ENCODE assay signal across 22 cellular contexts in genomic region chr16:75445298-75445697, GRCh38. TPM values are rescaled to one million over a fixed set of nuclear protein-coding genes. Genes with fewer than 3 reads are reported as not detected.
"Had no signal": no experiment of that assay in that cellular context is flagged by ENCODE, and none has a peak within 500 bp of the region (broad histone marks: within the 10 kb centered on the region; RNA-seq: fewer than 3 reads in every experiment).

No MANE protein-coding gene starts in this region.

- ATAC-seq: gastrocnemius medialis; left lobe of liver; natural killer cell; stimulated activated naive B cell treated with anti-CD40 and anti-IgM and Interleukin-4, amounts not matched to agents 10 μg/mL and 1 μg/mL and 100 μg/mL, for 72 hours; stimulated activated naive CD8-positive, alpha-beta T cell treated with anti-CD3 and anti-CD28 coated beads, Interleukin-15, amount 100 ng/mL, for 72 hours had no signal

- H3K4me3 Mint-ChIP-seq: natural killer cell; neural crest cell; stimulated activated naive B cell treated with anti-CD40 and anti-IgM and Interleukin-4, amounts not matched to agents 10 μg/mL and 1 μg/mL and 100 μg/mL, for 72 hours; stimulated activated naive CD8-positive, alpha-beta T cell treated with anti-CD3 and anti-CD28 coated beads, Interleukin-15, amount 100 ng/mL, for 72 hours had no signal

- H3K9me3 Mint-ChIP-seq: natural killer cell; neural crest cell; stimulated activated naive B cell treated with anti-CD40 and anti-IgM and Interleukin-4, amounts not matched to agents 10 μg/mL and 1 μg/mL and 100 μg/mL, for 72 hours; stimulated activated naive CD8-positive, alpha-beta T cell treated with anti-CD3 and anti-CD28 coated beads, Interleukin-15, amount 100 ng/mL, for 72 hours had no signal

- H3K4me3 ChIP-seq: coronary artery, gastrocnemius medialis, heart right ventricle, sigmoid colon, skin epidermis, testis, transverse colon had no signal

- H3K27me3 ChIP-seq: gastrocnemius medialis, heart right ventricle, sigmoid colon, testis, transverse colon had no signal

- H3K27me3 Mint-ChIP-seq: stimulated activated naive B cell treated with anti-CD40 and anti-IgM and Interleukin-4, amounts not matched to agents 10 μg/mL and 1 μg/mL and 100 μg/mL, for 72 hours; stimulated activated naive CD8-positive, alpha-beta T cell treated with anti-CD3 and anti-CD28 coated beads, Interleukin-15, amount 100 ng/mL, for 72 hours had no signal

- H3K36me3 Mint-ChIP-seq: natural killer cell had no signal

- FAIRE-seq: islet of Langerhans, urothelium cell line had no signal

- DNase-seq: effector CD8-positive, alpha-beta T cell; gastrocnemius medialis; heart right ventricle; hypothalamus; kidney glomerular epithelial cell; mammary epithelial cell; natural killer cell; posterior cingulate gyrus; sigmoid colon; stimulated activated CD4-positive, alpha-beta T cell treated with anti-CD3 and anti-CD28 coated beads, Interleukin-2, amount 100 ng/mL, for 24 hours; stimulated activated CD4-positive, alpha-beta T cell treated with anti-CD3 and anti-CD28 coated beads, Interleukin-4, amount 100 ng/mL, for 4 hours; stimulated activated naive B cell treated with anti-CD40 and anti-IgM and Interleukin-4, amounts not matched to agents 10 μg/mL and 1 μg/mL and 100 μg/mL, for 72 hours; stimulated activated naive CD8-positive, alpha-beta T cell treated with anti-CD3 and anti-CD28 coated beads, Interleukin-15, amount 100 ng/mL, for 72 hours; testis; transverse colon had no signal

- H3K27ac ChIP-seq: gastrocnemius medialis, sigmoid colon, skin epidermis, testis, transverse colon had no signal

- H3K27ac Mint-ChIP-seq: natural killer cell; stimulated activated naive B cell treated with anti-CD40 and anti-IgM and Interleukin-4, amounts not matched to agents 10 μg/mL and 1 μg/mL and 100 μg/mL, for 72 hours; stimulated activated naive CD8-positive, alpha-beta T cell treated with anti-CD3 and anti-CD28 coated beads, Interleukin-15, amount 100 ng/mL, for 72 hours had no signal

- H3K4me1 Mint-ChIP-seq: natural killer cell; neural crest cell; stimulated activated naive B cell treated with anti-CD40 and anti-IgM and Interleukin-4, amounts not matched to agents 10 μg/mL and 1 μg/mL and 100 μg/mL, for 72 hours; stimulated activated naive CD8-positive, alpha-beta T cell treated with anti-CD3 and anti-CD28 coated beads, Interleukin-15, amount 100 ng/mL, for 72 hours had no signal

- H3K4me1 ChIP-seq: gastrocnemius medialis, sigmoid colon, testis had no signal

- H3K9me3 ChIP-seq: gastrocnemius medialis, heart right ventricle, sigmoid colon, testis, transverse colon had no signal

RNA-seq across cellular contexts. Expression of gene CHST6, which starts 49.9 kb away (rescaled TPM):
- total RNA-seq: natural killer cell, subcutaneous adipose tissue had no signal
